1 cellular context compared by ENCODE assay signal in genomic region chr1:206890690-206891089, GRCh38.
TF ChIP-seq lines count a peak whose summit lies in the region.

No MANE protein-coding gene starts in this region.

TF ChIP-seq in GM12878, 131 proteins besides CTCF, POLR2A, EP300 and RAD21:
- no peak for TF ChIP-seq SIN3A (IDR thresholded peaks at IDR 0.05; ENCODE audit: low read depth, low read length)
- TF ChIP-seq IKZF1 (conservative IDR thresholded peaks at IDR 0.05), result 0 out of 2 replicates have a peak, but pooled peaks have one; percentile 24
